20 cellular contexts compared by ENCODE assay signal in genomic region chr9:135219676-135220600, GRCh38.
"Had no signal": no experiment of that assay in that cellular context is flagged by ENCODE, and none has a peak within 500 bp of the region (broad histone marks: within the 10 kb centered on the region; RNA-seq: fewer than 3 reads in every experiment).

No MANE protein-coding gene starts in this region.

- ATAC-seq: activated CD8-positive, alpha-beta T cell treated with anti-CD3 and anti-CD28 coated beads for 36 hours; gastroesophageal sphincter; T-helper 17 cell had no signal

- H3K9ac ChIP-seq: parathyroid adenoma had no signal

- H3K27me3 ChIP-seq: brain microvascular endothelial cell had no signal

- H3K4me3 ChIP-seq: gastroesophageal sphincter, hepatocyte, lung, SJCRH30 had no signal

- H3K27ac ChIP-seq: brain microvascular endothelial cell, gastroesophageal sphincter, hepatocyte, parathyroid adenoma, SJCRH30 had no signal

- H3K9me3 ChIP-seq: gastroesophageal sphincter, SJCRH30 had no signal

- H3K36me3 ChIP-seq: brain microvascular endothelial cell, gastroesophageal sphincter, SJCRH30 had no signal

- H3K4me1 ChIP-seq: parathyroid adenoma, SJCRH30 had no signal

- DNase-seq: activated B cell treated with CpG ODN at 0.5 μM for 24 hours; activated CD4-positive, alpha-beta T cell treated with anti-CD3 and anti-CD28 coated beads for 48 hours; activated CD8-positive, alpha-beta memory T cell treated with anti-CD3 and anti-CD28 coated beads, Interleukin-2, amount 50 U/mL, for 4 hours; activated CD8-positive, alpha-beta T cell treated with anti-CD3 and anti-CD28 coated beads for 36 hours; activated gamma-delta T cell; activated naive CD8-positive, alpha-beta T cell treated with anti-CD3 and anti-CD28 coated beads for 36 hours; activated T-cell treated with anti-CD3 and anti-CD28 coated beads, Interleukin-2, amount 50 U/mL, for 48 hours; amygdala; brain microvascular endothelial cell; erythroblast; midbrain; SJCRH30; stimulated activated CD4-positive, alpha-beta T cell treated with anti-CD3 and anti-CD28 coated beads, Interleukin-15, amount 100 ng/mL, for 24 hours; stimulated activated CD4-positive, alpha-beta T cell treated with anti-CD3 and anti-CD28 coated beads, Interleukin-4, amount 100 ng/mL, for 1 hour; stimulated activated naive CD4-positive, alpha-beta T cell had no signal
